ENCODE assay signal across 2 cellular contexts in genomic region chr2:101080214-101081068, GRCh38.
TF ChIP-seq lines count a peak whose summit lies in the region.

No MANE protein-coding gene starts in this region.

TF ChIP-seq in K562, 482 proteins besides CTCF, POLR2A, EP300 and RAD21:
- TF ChIP-seq ZNF121 (CRISPR knock-in tag; conservative IDR thresholded peaks at IDR 0.05) (peak; percentile 61), OTX1 (CRISPR knock-in tag; IDR thresholded peaks at IDR 0.05) (no peak)

TF ChIP-seq in GM23338, 12 proteins besides CTCF, POLR2A, EP300 and RAD21:
- TF ChIP-seq EZH2 (IDR thresholded peaks at IDR 0.05; ENCODE audit: low read depth, unreplicated experiment) (no peak), STAT1 (IDR thresholded peaks at IDR 0.05; ENCODE audit: unreplicated experiment) (no peak), JUNB (IDR thresholded peaks at IDR 0.05; ENCODE audit: unreplicated experiment) (no peak), NANOG (IDR thresholded peaks at IDR 0.05; ENCODE audit: borderline replicate concordance) (no peak), ZNF114 (CRISPR knock-in tag; IDR thresholded peaks at IDR 0.05) (no peak), CREB1 (CRISPR knock-in tag; IDR thresholded peaks at IDR 0.05; ENCODE audit: low read depth) (no peak), ETS1 (IDR thresholded peaks at IDR 0.05) (no peak), ZNF462 (CRISPR knock-in tag; IDR thresholded peaks at IDR 0.05) (no peak)
